ENCODE assay signal across 26 cellular contexts in genomic region chr5:93598997-93599371, GRCh38. TPM values are rescaled to one million over a fixed set of nuclear protein-coding genes. Genes with fewer than 3 reads are reported as not detected.
A peak's percentile ranks its signal among the peaks of the same experiment; 100 is the strongest.
DNase-seq lines count a peak whose midpoint lies in the region; ATAC-seq, FAIRE-seq and TF ChIP-seq lines count a peak whose summit lies in the region.
"Had no signal": no experiment of that assay in that cellular context is flagged by ENCODE, and none has a peak within 500 bp of the region (broad histone marks: within the 10 kb centered on the region; RNA-seq: fewer than 3 reads in every experiment).

No MANE protein-coding gene starts in this region.

- no peak overlapping the region for H4K8ac ChIP-seq in H1 (ENCODE audit: extremely low read depth, insufficient read depth, low read length)

- H3K27ac Mint-ChIP-seq in CD8-positive, alpha-beta T cell, result no peak overlapping the region
- H3K27ac Mint-ChIP-seq: activated CD4-positive, alpha-beta memory T cell treated with anti-CD3 and anti-CD28 coated beads for 36 hours; type B pancreatic cell had no signal

- no peak for TF ChIP-seq RAD21 in H1 (IDR thresholded peaks at IDR 0.05 in 1 of 2, conservative IDR thresholded peaks at IDR 0.05 in 1 of 2; ENCODE audit: low read depth in 2 of 2, low read length in 2 of 2)

- no peaks in the 10 kb centered on the region for H3K9me3 ChIP-seq in right atrium auricular region
- H3K9me3 ChIP-seq in H1 (ENCODE audit: insufficient read depth in 2 of 2, low read depth in 1 of 2, low read length in 1 of 2), result no peaks in the 10 kb centered on the region
- H3K9me3 ChIP-seq in mesodermal cell (ENCODE audit: control insufficient read depth, low read length), result no peaks in the 10 kb centered on the region
- H3K9me3 ChIP-seq in vagina, result no peaks in the 10 kb centered on the region
- H3K9me3 ChIP-seq in CD8-positive, alpha-beta T cell (ENCODE audit: low read length), result no peaks in the 10 kb centered on the region

- no peak overlapping the region for H3K23ac ChIP-seq in H1 (ENCODE audit: insufficient read length)

- WGBS in H1 (ENCODE audit: extremely low coverage in 1 of 2, insufficient coverage in 1 of 2, insufficient read length in 1 of 2, insufficient replicate concordance in 2 of 2, low coverage in 1 of 2, low lambda C conversion rate in 2 of 2, missing lambda C conversion rate in 1 of 2), 2 experiments, result 10% methylated on average over 5 of the region's 5 CpGs; no CpG with 5 or more reads in 1 of the 2 experiments
- WGBS in mesodermal cell (ENCODE audit: insufficient coverage in 2 of 2), 2 experiments, result 0 to 8% methylated on average over 1 of the region's 5 CpGs

- intact Hi-C loops in Right ventricle myocardium inferior (cut with DNase I) (loop anchor here (10.0 kb wide), 1 partner anchor 504 kb away; no protein-coding TSS in a partner anchor), vagina (cut with DNase I) (no loop called here)
- intact Hi-C loops in CD8-positive, alpha-beta T cell (cut with DNase I, micrococcal nuclease), result no loop called here

- no peaks in the 10 kb centered on the region for H3K79me2 ChIP-seq in H1 (ENCODE audit: control insufficient read depth in 1 of 2, insufficient read depth in 2 of 2, low read length in 2 of 2)

- no peak overlapping the region for H2AK5ac ChIP-seq in H1 (ENCODE audit: low read depth, low read length)

- POLR2A ChIA-PET in H1 (lab: Charles Lee; ENCODE audit: partially characterized antibody), result no interaction called here
- POLR2A ChIA-PET in CD8-positive, alpha-beta T cell (lab: Charles Lee), result interaction anchor here (1.0 kb wide), 1 partner anchor 9 kb away, joined by 3 read pairs; no protein-coding TSS in a partner anchor

- H3K27ac ChIP-seq in right atrium auricular region, result peak overlapping the region; percentile 69 to 85
- no peak overlapping the region for H3K27ac ChIP-seq in H1 (ENCODE audit: low read depth, low read length)
- H3K27ac ChIP-seq in mesodermal cell (ENCODE audit: low read depth, low read length, severe bottlenecking), result peak overlapping the region; percentile 33
- peak overlapping the region; percentile 77 for H3K27ac ChIP-seq in vagina
- no peak overlapping the region for H3K27ac ChIP-seq in CD8-positive, alpha-beta T cell (ENCODE audit: low read depth, low read length)
- H3K27ac ChIP-seq: foreskin keratinocyte, GM23248 had no signal

- peaks cover 0 to 13% of the 10 kb centered on the region in 2 donors for H3K27me3 ChIP-seq in right atrium auricular region
- peaks cover 93 to 100% (median 97%) of the 10 kb centered on the region in 4 experiments for H3K27me3 ChIP-seq in H1 (replicated peaks in 1 of 4; ENCODE audit: control insufficient read depth in 3 of 4, extremely low read depth in 1 of 4, insufficient read depth in 3 of 4, low read length in 3 of 4)
- no peaks in the 10 kb centered on the region for H3K27me3 ChIP-seq in vagina
- H3K27me3 ChIP-seq in CD8-positive, alpha-beta T cell (ENCODE audit: insufficient read depth, low read length), result peaks cover 74% of the 10 kb centered on the region

- H3K14ac ChIP-seq in H1 (ENCODE audit: insufficient read length), result no peak overlapping the region

- H3K4ac ChIP-seq in H1 (replicated peaks; ENCODE audit: insufficient read length, low read depth, low read length), result no peak overlapping the region

- H3K4me1 Mint-ChIP-seq in CD8-positive, alpha-beta T cell (ENCODE audit: low read depth), result peaks cover 8% of the 10 kb centered on the region

- no peak for TF ChIP-seq EP300 in H1 (IDR thresholded peaks at IDR 0.05; ENCODE audit: borderline replicate concordance in 1 of 2, low read depth in 2 of 2, low read length in 2 of 2)

- no peak overlapping the region for H3K56ac ChIP-seq in H1 (replicated peaks; ENCODE audit: insufficient read length, low read depth, low read length)

- no peak overlapping the region for H4K91ac ChIP-seq in H1 (replicated peaks; ENCODE audit: insufficient read length, low read length)

- DNase-seq in right atrium auricular region (ENCODE audit: low spot score) (no peak), Right ventricle myocardium inferior (ENCODE audit: missing footprints) (no peak), H1 (ENCODE audit: low read depth in 1 of 2, low spot score in 2 of 2) (no peak), vagina (ENCODE audit: extremely low spot score in 2 of 2) (no peak), middle frontal gyrus (ENCODE audit: extremely low spot score, low spot score) (no peak)
- no peak for DNase-seq in stimulated activated CD4-positive, alpha-beta T cell treated with anti-CD3 and anti-CD28 coated beads, Interleukin-2, amount 100 ng/mL, for 24 hours
- no peak for DNase-seq in CD8-positive, alpha-beta T cell
- DNase-seq: activated CD4-positive, alpha-beta memory T cell treated with anti-CD3 and anti-CD28 coated beads for 36 hours; activated gamma-delta T cell treated with Interleukin-2 at 50 U/mL for 16 hours; activated T-cell treated with anti-CD3 and anti-CD28 coated beads for 4 hours; C1 segment of cervical spinal cord; foreskin keratinocyte; GF-D8; GM23248; Karpas-422; NCI-H1092; NCI-H524 treated with DMSO at 0.1 percent for 48 hours; Right ventricle myocardium superior had no signal

- peak overlapping the region in 1 of 2 donors; percentile 10 for H3K4me3 ChIP-seq in right atrium auricular region
- no peak overlapping the region for H3K4me3 ChIP-seq in H1 (ENCODE audit: extremely low read depth in 1 of 4, insufficient read depth in 2 of 4, low read depth in 3 of 4, low read length in 4 of 4)
- H3K4me3 ChIP-seq in mesodermal cell (ENCODE audit: extremely low read depth, insufficient read depth, low read length, poor library complexity, severe bottlenecking), result no peak overlapping the region
- H3K4me3 ChIP-seq in vagina, result no peak overlapping the region
- no peak overlapping the region for H3K4me3 ChIP-seq in CD8-positive, alpha-beta T cell (ENCODE audit: low read depth, low read length)
- H3K4me3 ChIP-seq: GM23248 had no signal

- H3K36me3 Mint-ChIP-seq in CD8-positive, alpha-beta T cell, result no peaks in the 10 kb centered on the region

- TF ChIP-seq POLR2A in H1 (IDR thresholded peaks at IDR 0.05; ENCODE audit: control extremely low read depth in 1 of 2, low read depth in 2 of 2, low read length in 2 of 2) (no peak), vagina (IDR thresholded peaks at IDR 0.05) (no peak)

- H4K5ac ChIP-seq in H1 (ENCODE audit: insufficient read length, low read depth, low read length), result no peak overlapping the region

- peaks cover 54% of the 10 kb centered on the region for H3K27me3 Mint-ChIP-seq in CD8-positive, alpha-beta T cell (ENCODE audit: low read depth)

- H2BK12ac ChIP-seq in H1 (ENCODE audit: low read depth, low read length), result no peak overlapping the region

- H3K36me3 ChIP-seq in right atrium auricular region (no peaks in the 10 kb centered on the region), H1 (ENCODE audit: control insufficient read depth in 2 of 4, insufficient read depth in 4 of 4, low read length in 3 of 4) (peaks cover 0 to 2% (median 0%) of the 10 kb centered on the region in 4 experiments; a peak in 1 of 8 replicates), mesodermal cell (ENCODE audit: control insufficient read depth, insufficient read depth, low read length) (no peaks in the 10 kb centered on the region), vagina (no peaks in the 10 kb centered on the region)
- H3K36me3 ChIP-seq in CD8-positive, alpha-beta T cell (ENCODE audit: insufficient read depth, low read length), result no peaks in the 10 kb centered on the region

- no peak overlapping the region for H2BK5ac ChIP-seq in H1 (ENCODE audit: low read depth, low read length)

- H2BK20ac ChIP-seq in H1 (ENCODE audit: low read length), result no peak overlapping the region

- H3K4me2 ChIP-seq in H1 (ENCODE audit: insufficient read depth in 1 of 2, low read depth in 2 of 2, low read length in 2 of 2), result peak overlapping the region in 1 of 2 experiments; percentile 15; a peak in 1 of 4 replicates

- no peaks in the 10 kb centered on the region for H3K9me3 Mint-ChIP-seq in CD8-positive, alpha-beta T cell
- H3K9me3 Mint-ChIP-seq: neural crest cell, type B pancreatic cell had no signal

- no peak for TF ChIP-seq CTCF in right atrium auricular region (IDR thresholded peaks at IDR 0.05)
- TF ChIP-seq CTCF in H1 (IDR thresholded peaks at IDR 0.05; ENCODE audit: control extremely low read depth in 1 of 3, insufficient read depth in 1 of 3, low read depth in 1 of 3, low read length in 3 of 3), result no peak
- TF ChIP-seq CTCF in vagina (IDR thresholded peaks at IDR 0.05), result no peak
- no peak for TF ChIP-seq CTCF in CD8-positive, alpha-beta T cell (IDR thresholded peaks at IDR 0.05)

- no peaks in the 10 kb centered on the region; the same call in 1 of the 2 replicates for H3K79me1 ChIP-seq in H1 (ENCODE audit: low read depth, low read length)

- H3K18ac ChIP-seq in H1 (ENCODE audit: extremely low read depth, low read length), result no peak overlapping the region

- no peak for FAIRE-seq in H1 (lab: Jason Lieb, UNC)
- FAIRE-seq: A204.1, D721Med, GM19239 had no signal

- peaks cover 3% of the 10 kb centered on the region for H3K23me2 ChIP-seq in H1 (ENCODE audit: low read depth, low read length)

- CTCF ChIA-PET in H1 (lab: Charles Lee; ENCODE audit: partially characterized antibody), result interaction anchor here (0.6 to 3.8 kb wide), 13 partner anchors 8 to 723 kb away, joined by 3 to 32 read pairs (median 4); no protein-coding TSS in a partner anchor
- CTCF ChIA-PET in CD8-positive, alpha-beta T cell (lab: Charles Lee), result interaction anchor here (2.8 kb wide), 1 partner anchor 9 kb away, joined by 13 read pairs; no protein-coding TSS in a partner anchor

- H2BK120ac ChIP-seq in H1 (replicated peaks; ENCODE audit: low read depth, low read length), result no peak overlapping the region

- no peak for ATAC-seq in Right ventricle myocardium inferior
- no peak for ATAC-seq in CD8-positive, alpha-beta T cell
- ATAC-seq: foreskin keratinocyte had no signal

- H4K20me1 ChIP-seq in H1 (replicated peaks in 1 of 2; ENCODE audit: control insufficient read depth in 1 of 2, insufficient read depth in 2 of 2, low read length in 2 of 2), result peaks cover 15 to 44% of the 10 kb centered on the region in 2 experiments

- no peak overlapping the region for H3K9ac ChIP-seq in H1 (replicated peaks in 1 of 4; ENCODE audit: extremely low read depth in 1 of 4, low read depth in 3 of 4, low read length in 3 of 4)
- H3K9ac ChIP-seq: GM23248 had no signal

- H2AFZ ChIP-seq in H1 (ENCODE audit: low read length), result no peak overlapping the region
- H2AFZ ChIP-seq: GM23248 had no signal

- H3K4me1 ChIP-seq in right atrium auricular region (peaks cover 0 to 35% of the 10 kb centered on the region in 2 donors), H1 (replicated peaks in 1 of 4; ENCODE audit: control insufficient read depth in 3 of 4, insufficient read depth in 4 of 4, low read length in 3 of 4) (peaks cover 6 to 25% (median 22%) of the 10 kb centered on the region in 4 experiments), mesodermal cell (ENCODE audit: control insufficient read depth, insufficient read depth, low read length, poor library complexity, severe bottlenecking) (peaks cover 7% of the 10 kb centered on the region), vagina (peaks cover 24% of the 10 kb centered on the region)
- no peaks in the 10 kb centered on the region for H3K4me1 ChIP-seq in CD8-positive, alpha-beta T cell (ENCODE audit: insufficient read depth, low read length)
- H3K4me1 ChIP-seq: foreskin keratinocyte had no signal

- no peak overlapping the region for H2BK15ac ChIP-seq in H1 (ENCODE audit: low read length)

- H3K4me3 Mint-ChIP-seq in CD8-positive, alpha-beta T cell, result no peak overlapping the region
- H3K4me3 Mint-ChIP-seq: activated CD4-positive, alpha-beta memory T cell treated with anti-CD3 and anti-CD28 coated beads for 36 hours; neural crest cell; type B pancreatic cell had no signal

RNA-seq across cellular contexts. Expression of gene NR2F1, which starts 16.0 kb away (rescaled TPM):
- 10 to 100 TPM; 35.3 to 37.6 TPM for total RNA-seq in right atrium auricular region
- 1.3 TPM for total RNA-seq in Right ventricle myocardium inferior
- total RNA-seq in H1 (2021; fragmentation: NEBNext Ultra II Directional; extraction: Animal tissue kit (Norgen Biotek cat#: 25700)), result not detected in 2 replicates
- 0.17 TPM in 1 of 2 replicates, not detected in the other for polyA plus RNA-seq in H1 (2011; rRNA removed)
- 0.27 TPM for polyA plus RNA-seq in H1 (2011; cell fraction: cytosol; rRNA removed)
- polyA plus RNA-seq in H1 (2011; cell fraction: nucleus; rRNA removed), result 0.20 TPM
- 0.17 to 0.59 TPM (median 0.49 TPM) in 4 replicates for polyA plus RNA-seq in H1 (2012, experiment 1 of 2)
- polyA plus RNA-seq in H1 (2012, experiment 2 of 2), result not detected
- 0.02 TPM for polyA plus RNA-seq in H1 (2013, experiment 1 of 2)
- polyA plus RNA-seq in H1 (2013, experiment 2 of 2), result not detected
- 0.13 TPM in 1 of 2 replicates, not detected in the other for polyA minus RNA-seq in H1 (2011; rRNA and poly(A)+ RNA removed)
- polyA minus RNA-seq in H1 (2011; cell fraction: cytosol; rRNA and poly(A)+ RNA removed), result 2.1 TPM
- 0.90 TPM for polyA minus RNA-seq in H1 (2011; cell fraction: nucleus; rRNA and poly(A)+ RNA removed)
- polyA plus RNA-seq in mesodermal cell (2013, experiment 1 of 2), result 34.5 TPM
- polyA plus RNA-seq in mesodermal cell (2013, experiment 2 of 2), result 25.9 TPM
- total RNA-seq in vagina, result 97.2 TPM
- total RNA-seq in CD8-positive, alpha-beta T cell, result not detected
- total RNA-seq: activated CD4-positive, alpha-beta memory T cell treated with anti-CD3 and anti-CD28 coated beads for 36 hours; foreskin keratinocyte; T-helper 1 cell treated with Interleukin-12 subunit alpha and Interleukin-12 subunit beta and Interleukin-4 antibody, amounts not matched to agents 30 ng/mL and 1 ng/mL, for 36 hours had no signal
- polyA plus RNA-seq: foreskin keratinocyte had no signal

RNA-seq across cellular contexts. Expression of gene NR2F1-AS1, which starts 18.0 kb away (rescaled TPM):
- total RNA-seq in right atrium auricular region (10 to 100 TPM in 1 of 2 donors, 1 to 10 TPM in 1; 7.1 to 11.0 TPM), Right ventricle myocardium inferior (0.60 TPM), vagina (22.3 TPM)
- total RNA-seq in H1 (2021; fragmentation: NEBNext Ultra II Directional; extraction: Animal tissue kit (Norgen Biotek cat#: 25700)), result 1.6 and 2.1 TPM in 2 replicates
- 1.1 and 5.6 TPM in 2 replicates for polyA plus RNA-seq in H1 (2011; rRNA removed)
- 2.2 TPM for polyA plus RNA-seq in H1 (2011; cell fraction: cytosol; rRNA removed)
- polyA plus RNA-seq in H1 (2011; cell fraction: nucleus; rRNA removed), result 0.88 TPM
- polyA plus RNA-seq in H1 (2012, experiment 1 of 2), result 1.8 to 4.0 TPM (median 2.9 TPM) in 4 replicates
- polyA plus RNA-seq in H1 (2012, experiment 2 of 2), result 1.4 TPM
- 4.1 TPM for polyA plus RNA-seq in H1 (2013, experiment 1 of 2)
- polyA plus RNA-seq in H1 (2013, experiment 2 of 2), result 3.5 TPM
- 0.69 and 1.7 TPM in 2 replicates for polyA minus RNA-seq in H1 (2011; rRNA and poly(A)+ RNA removed)
- polyA minus RNA-seq in H1 (2011; cell fraction: cytosol; rRNA and poly(A)+ RNA removed), result not detected
- 3.4 TPM for polyA minus RNA-seq in H1 (2011; cell fraction: nucleus; rRNA and poly(A)+ RNA removed)
- polyA plus RNA-seq in mesodermal cell (2013, experiment 1 of 2), result 11.6 TPM
- polyA plus RNA-seq in mesodermal cell (2013, experiment 2 of 2), result 22.3 TPM
- total RNA-seq in CD8-positive, alpha-beta T cell, result not detected
- total RNA-seq: activated CD4-positive, alpha-beta memory T cell treated with anti-CD3 and anti-CD28 coated beads for 36 hours; foreskin keratinocyte; mononuclear cell; T-helper 1 cell treated with Interleukin-12 subunit alpha and Interleukin-12 subunit beta and Interleukin-4 antibody, amounts not matched to agents 30 ng/mL and 1 ng/mL, for 36 hours had no signal
- polyA plus RNA-seq: foreskin keratinocyte had no signal

Comparison
In these comparisons a context has a peak if more than half of its experiments do, and no peak if none do; other contexts are left out.
1. RNA of gene NR2F1, which starts 16.0 kb away (total RNA-seq): 97.2 TPM in vagina (single experiment) and 35.3 to 37.6 TPM in right atrium auricular region; 1.3 TPM in Right ventricle myocardium inferior (single experiment), not detected in H1 and not detected in CD8-positive, alpha-beta T cell; every median in the first group is over 10 times any median in the second.
2. H3K27ac ChIP-seq: peak in right atrium auricular region (2 of 2), mesodermal cell (single experiment) and vagina (single experiment); none in H1 (single experiment) and CD8-positive, alpha-beta T cell (single experiment).